10 cellular contexts compared by ENCODE assay signal in the genomic region with DNA sequence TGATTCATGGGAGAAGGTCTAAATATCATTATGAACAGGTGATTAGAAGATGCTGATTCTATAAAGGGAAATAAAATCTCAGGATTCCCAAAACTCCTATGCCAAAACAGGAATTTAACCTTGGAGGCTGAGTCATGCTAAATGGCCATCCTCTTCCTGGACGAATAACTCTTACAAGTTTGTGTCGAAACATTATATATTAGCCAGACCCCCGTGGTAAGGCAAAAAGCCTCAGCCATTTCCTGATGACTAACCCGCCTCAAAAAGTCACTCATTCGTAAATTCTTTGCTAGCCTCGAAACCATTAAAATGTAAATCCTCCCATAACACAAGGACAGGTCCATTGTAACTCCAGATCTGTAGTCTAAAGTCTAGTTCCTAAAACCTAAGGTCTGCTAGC. TPM values are rescaled to one million over a fixed set of nuclear protein-coding genes. Genes with fewer than 3 reads are reported as not detected.
DNase-seq lines count a peak whose midpoint lies in the region; ATAC-seq and TF ChIP-seq lines count a peak whose summit lies in the region.
"Had no signal": no experiment of that assay in that cellular context is flagged by ENCODE, and none has a peak within 500 bp of the region (broad histone marks: within the 10 kb centered on the region; RNA-seq: fewer than 3 reads in every experiment).

No MANE protein-coding gene starts in this region.

- no peaks in the 10 kb centered on the region for H3K27me3 Mint-ChIP-seq in CD4-positive, alpha-beta T cell
- H3K27me3 Mint-ChIP-seq in activated CD4-positive, alpha-beta T cell treated with anti-CD3 and anti-CD28 coated beads for 36 hours = no peaks in the 10 kb centered on the region

- TF ChIP-seq CTCF in cardiac fibroblast (IDR thresholded peaks at IDR 0.05; ENCODE audit: low read depth, low read length) (no peak), smooth muscle cell (IDR thresholded peaks at IDR 0.05; ENCODE audit: borderline replicate concordance, insufficient read depth, poor library complexity, severe bottlenecking) (no peak)
- no peak for TF ChIP-seq CTCF in CD4-positive, alpha-beta T cell (IDR thresholded peaks at IDR 0.05)

- no peaks in the 10 kb centered on the region for H4K20me1 ChIP-seq in smooth muscle cell (ENCODE audit: low read depth)

- H3K4me3 ChIP-seq in cardiac fibroblast (replicated peaks in 1 of 2; ENCODE audit: low read depth in 2 of 2, low read length in 2 of 2) (no peak overlapping the region), smooth muscle cell (no peak overlapping the region)
- H3K4me3 ChIP-seq in effector memory CD4-positive, alpha-beta T cell (ENCODE audit: insufficient read depth, low read depth, low read length, poor library complexity, severe bottlenecking) = no peak overlapping the region

- 5% methylated on average over 6 of the region's 6 CpGs for WGBS in smooth muscle cell (ENCODE audit: low lambda C conversion rate)

- H3K4me1 ChIP-seq in smooth muscle cell (ENCODE audit: low read depth) = peaks cover 14% of the 10 kb centered on the region
- H3K4me1 ChIP-seq in effector memory CD4-positive, alpha-beta T cell (ENCODE audit: control insufficient read depth, insufficient read depth, low read length, poor library complexity, severe bottlenecking) = no peaks in the 10 kb centered on the region

- H3K9me3 ChIP-seq in smooth muscle cell (replicated peaks; ENCODE audit: low read depth) = no peaks in the 10 kb centered on the region
- H3K9me3 ChIP-seq in CD4-positive, alpha-beta T cell (ENCODE audit: control insufficient read depth, low read length) = no peaks in the 10 kb centered on the region
- no peaks in the 10 kb centered on the region for H3K9me3 ChIP-seq in effector memory CD4-positive, alpha-beta T cell (ENCODE audit: control insufficient read depth, low read length)

- peak; percentile 86 for ATAC-seq in HG03460 (IDR thresholded peaks at IDR 0.05; ENCODE audit: unreplicated experiment)
- ATAC-seq in CD4-positive, alpha-beta T cell (ENCODE audit: poor library complexity) = no peak
- no peak for ATAC-seq in activated CD4-positive, alpha-beta T cell treated with anti-CD3 and anti-CD28 coated beads for 36 hours

- H3K27ac ChIP-seq in smooth muscle cell (ENCODE audit: low read depth) = peak overlapping the region; percentile 75
- H3K27ac ChIP-seq in CD4-positive, alpha-beta T cell (ENCODE audit: low read depth, low read length) = no peak overlapping the region
- no peak overlapping the region for H3K27ac ChIP-seq in effector memory CD4-positive, alpha-beta T cell (ENCODE audit: insufficient read depth, low read length, poor library complexity, severe bottlenecking)

- no peaks in the 10 kb centered on the region for H3K27me3 ChIP-seq in smooth muscle cell (ENCODE audit: low read depth)
- no peaks in the 10 kb centered on the region for H3K27me3 ChIP-seq in CD4-positive, alpha-beta T cell (ENCODE audit: control insufficient read depth, insufficient read depth, low read length)
- no peaks in the 10 kb centered on the region for H3K27me3 ChIP-seq in effector memory CD4-positive, alpha-beta T cell (replicated peaks; ENCODE audit: control insufficient read depth, insufficient read depth, low read length, poor library complexity, severe bottlenecking)

- intact Hi-C loops in CD4-positive, alpha-beta T cell (cut with DNase I, micrococcal nuclease) = no loop called here
- intact Hi-C loops in activated CD4-positive, alpha-beta T cell treated with anti-CD3 and anti-CD28 coated beads for 36 hours (cut with DNase I, micrococcal nuclease) = no loop called here

- H3K9ac ChIP-seq in smooth muscle cell (ENCODE audit: low read depth) = peak overlapping the region; percentile 3

- H3K79me2 ChIP-seq in smooth muscle cell (ENCODE audit: low read depth) = peaks cover 15% of the 10 kb centered on the region

- H3K36me3 Mint-ChIP-seq in CD4-positive, alpha-beta T cell (ENCODE audit: low read depth) = peaks cover 91% of the 10 kb centered on the region
- peaks cover 31% of the 10 kb centered on the region for H3K36me3 Mint-ChIP-seq in activated CD4-positive, alpha-beta T cell treated with anti-CD3 and anti-CD28 coated beads for 36 hours (ENCODE audit: low read depth)

- H3F3A ChIP-seq in smooth muscle cell (ENCODE audit: low read depth) = peaks cover 24% of the 10 kb centered on the region

- DNase-seq in GM19238 (ENCODE audit: insufficient read length, low spot score) (peak; percentile 9), cardiac fibroblast (ENCODE audit: low read depth in 2 of 2) (peak; percentile 90 to 92), smooth muscle cell (lab: John Stamatoyannopoulos, UW; ENCODE audit: unreplicated experiment) (no peak)
- no peak for DNase-seq in CD4-positive, alpha-beta T cell
- DNase-seq in effector memory CD4-positive, alpha-beta T cell = no peak
- DNase-seq in activated CD4-positive, alpha-beta T cell treated with anti-CD3 and anti-CD28 coated beads for 36 hours = no peak
- DNase-seq: anterior cingulate cortex; NCI-H1930; stimulated activated CD4-positive, alpha-beta T cell treated with anti-CD3 and anti-CD28 coated beads, Interleukin-15, amount 100 ng/mL, for 24 hours had no signal

- POLR2A ChIA-PET in CD4-positive, alpha-beta T cell (lab: Charles Lee) = no interaction called here
- POLR2A ChIA-PET in activated CD4-positive, alpha-beta T cell treated with anti-CD3 and anti-CD28 coated beads for 36 hours (lab: Charles Lee) = no interaction called here

- H3K36me3 ChIP-seq in smooth muscle cell (ENCODE audit: low read depth) = peaks cover 12% of the 10 kb centered on the region
- H3K36me3 ChIP-seq in effector memory CD4-positive, alpha-beta T cell (ENCODE audit: control insufficient read depth, insufficient read depth, low read length) = peaks cover 61% of the 10 kb centered on the region

- peak overlapping the region; percentile 75 for H3K4me2 ChIP-seq in smooth muscle cell

- H3K4me3 Mint-ChIP-seq in CD4-positive, alpha-beta T cell = no peak overlapping the region
- no peak overlapping the region for H3K4me3 Mint-ChIP-seq in activated CD4-positive, alpha-beta T cell treated with anti-CD3 and anti-CD28 coated beads for 36 hours

- peaks cover 17% of the 10 kb centered on the region for H3K4me1 Mint-ChIP-seq in CD4-positive, alpha-beta T cell (ENCODE audit: low read depth)
- H3K4me1 Mint-ChIP-seq in activated CD4-positive, alpha-beta T cell treated with anti-CD3 and anti-CD28 coated beads for 36 hours = peaks cover 2% of the 10 kb centered on the region

- no peaks in the 10 kb centered on the region for H3K9me3 Mint-ChIP-seq in CD4-positive, alpha-beta T cell
- H3K9me3 Mint-ChIP-seq in activated CD4-positive, alpha-beta T cell treated with anti-CD3 and anti-CD28 coated beads for 36 hours (ENCODE audit: low read depth) = no peaks in the 10 kb centered on the region

- CTCF ChIA-PET in CD4-positive, alpha-beta T cell (lab: Charles Lee) = no interaction called here
- CTCF ChIA-PET in activated CD4-positive, alpha-beta T cell treated with anti-CD3 and anti-CD28 coated beads for 36 hours (lab: Charles Lee) = interaction anchor here (0.9 kb wide), 1 partner anchor 292 kb away, joined by 3 read pairs; no protein-coding TSS in a partner anchor

- no peak overlapping the region for H3K27ac Mint-ChIP-seq in CD4-positive, alpha-beta T cell
- no peak overlapping the region for H3K27ac Mint-ChIP-seq in activated CD4-positive, alpha-beta T cell treated with anti-CD3 and anti-CD28 coated beads for 36 hours

- no peak overlapping the region for H2AFZ ChIP-seq in smooth muscle cell (ENCODE audit: low read depth)

RNA-seq across cellular contexts. Expression of gene CUL2, which starts 32.0 kb away (rescaled TPM):
- total RNA-seq in smooth muscle cell = 38.7 and 52.5 TPM in 2 replicates
- polyA plus RNA-seq in smooth muscle cell = 35.9 and 39.6 TPM in 2 replicates
- 10 to 100 TPM; 30.1 to 32.4 TPM for total RNA-seq in CD4-positive, alpha-beta T cell
- 10 to 100 TPM; 42.7 to 45.3 TPM for total RNA-seq in activated CD4-positive, alpha-beta T cell treated with anti-CD3 and anti-CD28 coated beads for 36 hours

Comparison
In these comparisons a context has a peak if more than half of its experiments do, and no peak if none do; other contexts are left out.
1. DNase-seq: peak in GM19238 (single experiment) and cardiac fibroblast (2 of 2); none in smooth muscle cell (single experiment), CD4-positive, alpha-beta T cell (0 of 10), effector memory CD4-positive, alpha-beta T cell (0 of 3) and activated CD4-positive, alpha-beta T cell treated with anti-CD3 and anti-CD28 coated beads for 36 hours (single experiment).